28 cellular contexts compared by ENCODE assay signal in the genomic region with DNA sequence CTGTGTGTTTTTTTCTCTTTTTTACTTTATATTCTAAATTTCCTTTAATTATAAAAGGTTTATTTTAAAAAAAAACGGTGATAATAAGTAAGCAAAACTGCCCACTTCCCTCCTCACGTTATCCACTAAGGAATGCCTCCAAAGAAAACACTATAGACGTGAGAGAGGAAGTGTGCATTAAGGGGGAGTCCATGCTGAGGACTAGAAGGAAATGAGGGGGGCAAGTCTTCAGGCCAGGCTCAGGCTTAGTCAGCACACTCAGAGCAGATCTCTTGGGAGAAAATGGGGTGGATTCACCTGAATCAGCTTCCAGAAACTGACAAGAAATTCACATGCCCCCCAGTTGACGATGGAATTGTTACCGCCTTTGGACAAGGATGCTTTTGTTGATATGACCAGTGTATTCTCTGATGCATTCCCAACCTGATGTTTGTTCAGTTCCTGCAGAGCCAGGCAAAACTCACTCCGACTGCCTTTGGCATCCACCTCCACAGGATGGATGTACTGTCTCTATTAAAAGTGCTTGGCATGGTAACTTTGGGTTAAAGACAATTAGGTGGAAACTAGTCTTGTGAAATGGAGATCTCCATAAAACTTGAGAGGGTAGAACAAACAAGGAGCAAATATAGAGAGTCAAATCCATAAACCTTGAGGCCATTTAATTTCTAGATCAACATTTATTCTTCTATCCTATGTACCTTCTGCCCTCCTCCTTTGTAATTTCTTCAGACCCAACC.
"Had no signal": no experiment of that assay in that cellular context is flagged by ENCODE, and none has a peak within 500 bp of the region (broad histone marks: within the 10 kb centered on the region; RNA-seq: fewer than 3 reads in every experiment).

No MANE protein-coding gene starts in this region.

- H3K4me3 Mint-ChIP-seq: naive thymus-derived CD8-positive, alpha-beta T cell; nephron; neural progenitor cell; stimulated activated naive B cell treated with anti-CD40 and anti-IgM and Interleukin-4, amounts not matched to agents 10 μg/mL and 1 μg/mL and 100 μg/mL, for 72 hours; stimulated activated naive CD8-positive, alpha-beta T cell treated with anti-CD3 and anti-CD28 coated beads, Interleukin-15, amount 100 ng/mL, for 72 hours; type B pancreatic cell had no signal

- H3K27ac Mint-ChIP-seq: naive thymus-derived CD8-positive, alpha-beta T cell; nephron; neural progenitor cell; stimulated activated naive B cell treated with anti-CD40 and anti-IgM and Interleukin-4, amounts not matched to agents 10 μg/mL and 1 μg/mL and 100 μg/mL, for 72 hours; stimulated activated naive CD8-positive, alpha-beta T cell treated with anti-CD3 and anti-CD28 coated beads, Interleukin-15, amount 100 ng/mL, for 72 hours; type B pancreatic cell had no signal

- H3K27ac ChIP-seq: heart right ventricle, hepatocyte, left lung, lower lobe of right lung, neural progenitor cell, neutrophil, pancreas, psoas muscle, right atrium auricular region, skin epidermis, tibial nerve, uterus had no signal

- H3K9me3 Mint-ChIP-seq: nephron; neural progenitor cell; stimulated activated naive B cell treated with anti-CD40 and anti-IgM and Interleukin-4, amounts not matched to agents 10 μg/mL and 1 μg/mL and 100 μg/mL, for 72 hours; type B pancreatic cell had no signal

- H3K27me3 Mint-ChIP-seq: stimulated activated naive B cell treated with anti-CD40 and anti-IgM and Interleukin-4, amounts not matched to agents 10 μg/mL and 1 μg/mL and 100 μg/mL, for 72 hours had no signal

- H3K27me3 ChIP-seq: heart right ventricle, hepatocyte, left lung, neural progenitor cell, neutrophil, pancreas, right atrium auricular region, tibial nerve, uterus had no signal

- H3K4me1 Mint-ChIP-seq: naive thymus-derived CD8-positive, alpha-beta T cell; neural progenitor cell; stimulated activated naive B cell treated with anti-CD40 and anti-IgM and Interleukin-4, amounts not matched to agents 10 μg/mL and 1 μg/mL and 100 μg/mL, for 72 hours; stimulated activated naive CD8-positive, alpha-beta T cell treated with anti-CD3 and anti-CD28 coated beads, Interleukin-15, amount 100 ng/mL, for 72 hours had no signal

- H3K36me3 Mint-ChIP-seq: neural progenitor cell; stimulated activated naive B cell treated with anti-CD40 and anti-IgM and Interleukin-4, amounts not matched to agents 10 μg/mL and 1 μg/mL and 100 μg/mL, for 72 hours; type B pancreatic cell had no signal

- ATAC-seq: left cardiac atrium; left lung; lower lobe of right lung; naive thymus-derived CD8-positive, alpha-beta T cell; pancreas; psoas muscle; sciatic nerve; stimulated activated naive B cell treated with anti-CD40 and anti-IgM and Interleukin-4, amounts not matched to agents 10 μg/mL and 1 μg/mL and 100 μg/mL, for 72 hours; stimulated activated naive CD8-positive, alpha-beta T cell treated with anti-CD3 and anti-CD28 coated beads, Interleukin-15, amount 100 ng/mL, for 72 hours had no signal

- H3K36me3 ChIP-seq: heart right ventricle, left lung, lower lobe of right lung, neural progenitor cell, neutrophil, pancreas, right atrium auricular region, tibial nerve, uterus had no signal

- H3K4me3 ChIP-seq: heart right ventricle, hepatocyte, left lung, lower lobe of right lung, neural progenitor cell, pancreas, psoas muscle, right atrium auricular region, skin epidermis, tibial nerve, uterus had no signal

- H3K9me3 ChIP-seq: left lung, lower lobe of right lung, neutrophil, pancreas, psoas muscle, uterus had no signal

- H3K4me1 ChIP-seq: left lung, lower lobe of right lung, neural progenitor cell, psoas muscle, right atrium auricular region, tibial nerve, uterus had no signal

- DNase-seq: heart right ventricle; kidney glomerular epithelial cell; left cardiac atrium; left lung; lower lobe of right lung; mammary epithelial cell; mesenchymal stem cell; naive thymus-derived CD8-positive, alpha-beta T cell; occipital lobe; pancreas; posterior cingulate gyrus; psoas muscle; stimulated activated CD4-positive, alpha-beta T cell treated with anti-CD3 and anti-CD28 coated beads, Interleukin-12 subunit alpha, Interleukin-12 subunit beta, amount 100 ng/mL, for 4 hours; stimulated activated CD4-positive, alpha-beta T cell treated with anti-CD3 and anti-CD28 coated beads, Interleukin-15, amount 100 ng/mL, for 24 hours; stimulated activated CD4-positive, alpha-beta T cell treated with anti-CD3 and anti-CD28 coated beads, Interleukin-2, amount 100 ng/mL, for 24 hours; stimulated activated CD4-positive, alpha-beta T cell treated with anti-CD3 and anti-CD28 coated beads, Interleukin-4, amount 100 ng/mL, for 1 hour; stimulated activated naive B cell treated with anti-CD40 and anti-IgM and Interleukin-4, amounts not matched to agents 10 μg/mL and 1 μg/mL and 100 μg/mL, for 72 hours; stimulated activated naive CD8-positive, alpha-beta T cell treated with anti-CD3 and anti-CD28 coated beads, Interleukin-15, amount 100 ng/mL, for 72 hours; uterus had no signal
